ENCODE assay signal across 16 cellular contexts in the genomic region with DNA sequence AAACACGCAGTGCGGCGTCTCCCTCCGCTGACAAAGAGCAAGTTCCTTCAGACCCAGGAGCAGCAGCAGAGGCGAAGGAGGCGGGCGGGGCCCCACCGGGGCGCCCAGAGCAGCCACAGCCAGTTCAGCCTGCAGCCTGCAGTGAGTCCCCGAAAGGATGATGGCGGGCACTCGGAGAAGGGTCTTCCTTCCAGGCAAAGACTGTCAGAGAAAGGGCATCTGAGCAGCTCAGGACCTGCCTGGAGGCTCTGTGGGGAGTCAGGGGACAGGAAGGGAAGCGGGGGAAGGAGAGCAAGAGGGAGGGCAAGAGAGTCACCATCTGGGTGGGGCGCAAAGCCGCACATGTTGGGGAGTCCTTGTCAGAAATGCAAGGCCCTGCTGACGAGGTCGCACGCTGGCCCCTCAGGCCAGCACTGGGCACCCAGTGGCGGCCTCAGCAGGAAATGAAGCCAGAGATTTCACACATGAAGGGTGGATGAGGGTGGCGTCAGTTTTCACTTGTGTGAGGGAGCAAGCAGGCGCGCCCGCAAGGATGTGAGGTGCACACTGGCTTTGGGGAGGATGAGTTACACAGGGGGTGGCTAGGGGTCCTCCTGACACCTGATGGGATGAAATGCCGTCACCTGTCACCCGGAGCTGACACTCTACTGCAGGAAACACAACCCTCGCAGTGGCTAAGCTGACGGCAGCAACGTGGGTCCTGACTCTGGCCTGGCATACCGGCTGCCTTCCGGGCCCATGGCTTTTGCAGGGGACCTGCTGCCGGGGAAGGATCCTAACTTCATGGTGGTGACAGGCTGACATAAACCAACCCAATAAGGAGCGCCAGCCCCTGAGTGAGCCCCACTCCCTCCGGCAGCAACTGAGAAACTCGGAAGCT. TPM values are rescaled to one million over a fixed set of nuclear protein-coding genes. Genes with fewer than 3 reads are reported as not detected.
"Had no signal": no experiment of that assay in that cellular context is flagged by ENCODE, and none has a peak within 500 bp of the region (broad histone marks: within the 10 kb centered on the region; RNA-seq: fewer than 3 reads in every experiment).

No MANE protein-coding gene starts in this region.

- DNase-seq: activated CD4-positive, alpha-beta T cell treated with anti-CD3 and anti-CD28 coated beads, Interleukin-2, amount 10 ng/mL, durations not matched to agents 7 days and 5 days; activated CD8-positive, alpha-beta memory T cell treated with anti-CD3 and anti-CD28 coated beads for 24 hours; activated naive CD4-positive, alpha-beta T cell treated with Interleukin-2 at 50 U/mL for 16 hours; dermis blood vessel endothelial cell; esophagus squamous epithelium; foreskin fibroblast; head of caudate nucleus; naive B cell; occipital lobe; stimulated activated naive CD4-positive, alpha-beta T cell treated with Interleukin-2 at 50 U/mL for 16 hours; trophoblast cell had no signal

- H3K27ac ChIP-seq: esophagus squamous epithelium, psoas muscle had no signal

- H3K4me3 Mint-ChIP-seq: activated CD4-positive, alpha-beta T cell treated with anti-CD3 and anti-CD28 coated beads, Interleukin-2, amount 10 ng/mL, durations not matched to agents 7 days and 5 days; T-helper 1 cell treated with Interleukin-12 subunit alpha and Interleukin-12 subunit beta and Interleukin-4 antibody, amounts not matched to agents 30 μg/mL and 1 μg/mL, for 36 hours had no signal

- H3K27me3 Mint-ChIP-seq: activated CD4-positive, alpha-beta T cell treated with anti-CD3 and anti-CD28 coated beads, Interleukin-2, amount 10 ng/mL, durations not matched to agents 7 days and 5 days; naive B cell had no signal

- H3K4me3 ChIP-seq: esophagus squamous epithelium, psoas muscle had no signal

- H3K9me3 Mint-ChIP-seq: activated CD4-positive, alpha-beta T cell treated with anti-CD3 and anti-CD28 coated beads, Interleukin-2, amount 10 ng/mL, durations not matched to agents 7 days and 5 days; naive B cell; T-helper 1 cell treated with Interleukin-12 subunit alpha and Interleukin-12 subunit beta and Interleukin-4 antibody, amounts not matched to agents 30 μg/mL and 1 μg/mL, for 36 hours had no signal

- H3K27ac Mint-ChIP-seq: activated CD4-positive, alpha-beta T cell treated with anti-CD3 and anti-CD28 coated beads, Interleukin-2, amount 10 ng/mL, durations not matched to agents 7 days and 5 days; naive B cell; T-helper 1 cell treated with Interleukin-12 subunit alpha and Interleukin-12 subunit beta and Interleukin-4 antibody, amounts not matched to agents 30 μg/mL and 1 μg/mL, for 36 hours had no signal

- H3K36me3 Mint-ChIP-seq: naive B cell had no signal

- H3K9me3 ChIP-seq: esophagus squamous epithelium, psoas muscle had no signal

- H3K27me3 ChIP-seq: esophagus squamous epithelium had no signal

RNA-seq across cellular contexts. Expression of a gene that starts 37.4 kb away (rescaled TPM):
- total RNA-seq: activated CD4-positive, alpha-beta T cell treated with anti-CD3 and anti-CD28 coated beads, Interleukin-2, amount 10 ng/mL, durations not matched to agents 7 days and 5 days; dermis blood vessel endothelial cell; esophagus squamous epithelium; liver; occipital lobe; sciatic nerve had no signal
- polyA plus RNA-seq: adipose tissue, liver had no signal
